8 cellular contexts compared by ENCODE assay signal in the genomic region with DNA sequence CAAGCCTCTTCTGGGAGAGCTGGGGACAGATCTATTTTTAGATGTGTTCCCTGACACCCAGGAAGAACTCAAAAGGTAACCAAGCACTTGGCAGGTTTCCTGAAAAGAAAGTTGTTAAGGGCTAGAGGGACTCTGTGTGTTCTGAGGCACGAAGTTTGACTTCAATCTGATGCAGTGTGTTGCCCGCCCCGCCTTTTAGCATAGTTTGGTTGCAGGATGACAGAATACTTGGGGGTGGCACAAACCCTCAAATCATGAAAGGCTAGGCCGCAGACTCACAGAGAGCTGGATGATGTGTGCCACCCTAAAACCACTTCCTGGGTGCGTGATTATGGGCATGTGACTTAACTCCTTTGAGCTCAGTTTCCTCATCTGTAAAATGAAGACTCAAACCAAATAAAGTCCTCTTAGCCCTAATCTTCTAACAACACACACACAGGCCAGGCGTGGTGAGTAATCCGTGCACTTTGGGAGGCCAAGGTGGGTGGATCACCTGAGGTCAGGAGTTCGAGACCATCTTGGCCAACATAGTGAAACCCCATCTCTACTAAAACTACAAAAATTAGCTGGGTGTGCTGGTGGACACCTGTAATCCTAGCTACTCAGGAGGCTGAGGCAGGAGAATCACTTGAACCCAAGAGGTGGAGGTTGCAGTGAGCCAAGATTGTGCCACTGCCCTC. TPM values are rescaled to one million over a fixed set of nuclear protein-coding genes. Genes with fewer than 3 reads are reported as not detected.
DNase-seq lines count a peak whose midpoint lies in the region; ATAC-seq and TF ChIP-seq lines count a peak whose summit lies in the region.

No MANE protein-coding gene starts in this region.

- no peak overlapping the region for H3K4me2 ChIP-seq in GM23338

- ATAC-seq in GM23338 (no peak), heart left ventricle (peak; percentile 89 to 91 (median 90)), HG03571 (IDR thresholded peaks at IDR 0.05; ENCODE audit: unreplicated experiment) (no peak)

- 74 to 85% (median 75%) methylated on average over 8 of the region's 8 CpGs for WGBS in heart left ventricle, 4 donors

- 0 out of 2 replicates have a peak, but pooled peaks cover 4% of the 10 kb centered on the region for H3K9me2 ChIP-seq in GM23338 (ENCODE audit: insufficient read depth)

- no peaks in the 10 kb centered on the region for H3K27me3 ChIP-seq in GM23338 (ENCODE audit: insufficient read depth)
- no peaks in the 10 kb centered on the region for H3K27me3 ChIP-seq in heart left ventricle

- no peaks in the 10 kb centered on the region for H3F3A ChIP-seq in GM23338 (replicated peaks; ENCODE audit: low read depth)

- no peaks in the 10 kb centered on the region for H3K79me2 ChIP-seq in GM23338 (replicated peaks; ENCODE audit: insufficient read depth)

- H3K36me3 Mint-ChIP-seq in GM23338 (ENCODE audit: low read depth) = no peaks in the 10 kb centered on the region

- H4K20me1 ChIP-seq in GM23338 (replicated peaks; ENCODE audit: insufficient read depth) = no peaks in the 10 kb centered on the region

- H3K4me1 ChIP-seq in GM23338 (ENCODE audit: insufficient read depth) (peaks cover 20% of the 10 kb centered on the region), heart left ventricle (peaks cover 0 to 22% (median 15%) of the 10 kb centered on the region in 12 donors)

- intact Hi-C loops in heart left ventricle (cut with DNase I) = loop anchor here in 1 of 10 donors (5.0 kb wide), 1 partner anchor 33 kb away; no protein-coding TSS in a partner anchor

- DNase-seq in GM23338 (ENCODE audit: low spot score) (no peak), heart left ventricle (peak in 1 of 5 donors; percentile 38), GM19240 (ENCODE audit: insufficient read length, low spot score) (no peak), cerebellum (ENCODE audit: low spot score) (no peak), SK-N-DZ (ENCODE audit: low spot score) (no peak)
- peak in 2 of 3 experiments; percentile 57 to 60 for DNase-seq in activated CD8-positive, alpha-beta memory T cell treated with anti-CD3 and anti-CD28 coated beads for 48 hours (ENCODE audit: low read depth in 2 of 3, low spot score in 2 of 3)
- peak; percentile 69 for DNase-seq in stimulated activated CD8-positive, alpha-beta memory T cell treated with anti-CD3 and anti-CD28 coated beads, Interleukin-12 subunit alpha, Interleukin-12 subunit beta, amount 100 ng/mL, for 1 hour (ENCODE audit: low read depth)

- no peak overlapping the region for H3K4me3 Mint-ChIP-seq in GM23338

- H3K4me3 ChIP-seq in GM23338 = no peak overlapping the region
- no peak overlapping the region for H3K4me3 ChIP-seq in heart left ventricle

- H3K36me3 ChIP-seq in GM23338 (ENCODE audit: insufficient read depth) = no peaks in the 10 kb centered on the region
- no peaks in the 10 kb centered on the region for H3K36me3 ChIP-seq in heart left ventricle

- no peak for TF ChIP-seq CTCF in GM23338 (conservative IDR thresholded peaks at IDR 0.05; ENCODE audit: low read depth in 2 of 2)
- no peak for TF ChIP-seq CTCF in heart left ventricle (IDR thresholded peaks at IDR 0.05)

- H3K27me3 Mint-ChIP-seq in GM23338 (ENCODE audit: insufficient read depth, low read depth, poor library complexity) = peaks cover 5% of the 10 kb centered on the region

- no peaks in the 10 kb centered on the region for H3K9me3 ChIP-seq in heart left ventricle

- peaks cover 19% of the 10 kb centered on the region for H3K4me1 Mint-ChIP-seq in GM23338

- no peak overlapping the region for H3K27ac Mint-ChIP-seq in GM23338

- H3K27ac ChIP-seq in GM23338 (ENCODE audit: low read depth) (no peak overlapping the region), heart left ventricle (peak overlapping the region in 11 of 12 donors; percentile 6 to 86 (median 75))

- TF ChIP-seq POLR2A in heart left ventricle (IDR thresholded peaks at IDR 0.05) = no peak

- H2AFZ ChIP-seq in GM23338 = peak overlapping the region; percentile 70; the same call in 1 of the 2 replicates

- H3K9me3 Mint-ChIP-seq in GM23338 = no peaks in the 10 kb centered on the region; the same call in 2 of the 3 replicates

TF ChIP-seq in GM23338, 12 proteins besides CTCF, POLR2A, EP300 and RAD21:
- no peak for TF ChIP-seq JUNB (IDR thresholded peaks at IDR 0.05; ENCODE audit: unreplicated experiment)
- TF ChIP-seq, protein P1, sequence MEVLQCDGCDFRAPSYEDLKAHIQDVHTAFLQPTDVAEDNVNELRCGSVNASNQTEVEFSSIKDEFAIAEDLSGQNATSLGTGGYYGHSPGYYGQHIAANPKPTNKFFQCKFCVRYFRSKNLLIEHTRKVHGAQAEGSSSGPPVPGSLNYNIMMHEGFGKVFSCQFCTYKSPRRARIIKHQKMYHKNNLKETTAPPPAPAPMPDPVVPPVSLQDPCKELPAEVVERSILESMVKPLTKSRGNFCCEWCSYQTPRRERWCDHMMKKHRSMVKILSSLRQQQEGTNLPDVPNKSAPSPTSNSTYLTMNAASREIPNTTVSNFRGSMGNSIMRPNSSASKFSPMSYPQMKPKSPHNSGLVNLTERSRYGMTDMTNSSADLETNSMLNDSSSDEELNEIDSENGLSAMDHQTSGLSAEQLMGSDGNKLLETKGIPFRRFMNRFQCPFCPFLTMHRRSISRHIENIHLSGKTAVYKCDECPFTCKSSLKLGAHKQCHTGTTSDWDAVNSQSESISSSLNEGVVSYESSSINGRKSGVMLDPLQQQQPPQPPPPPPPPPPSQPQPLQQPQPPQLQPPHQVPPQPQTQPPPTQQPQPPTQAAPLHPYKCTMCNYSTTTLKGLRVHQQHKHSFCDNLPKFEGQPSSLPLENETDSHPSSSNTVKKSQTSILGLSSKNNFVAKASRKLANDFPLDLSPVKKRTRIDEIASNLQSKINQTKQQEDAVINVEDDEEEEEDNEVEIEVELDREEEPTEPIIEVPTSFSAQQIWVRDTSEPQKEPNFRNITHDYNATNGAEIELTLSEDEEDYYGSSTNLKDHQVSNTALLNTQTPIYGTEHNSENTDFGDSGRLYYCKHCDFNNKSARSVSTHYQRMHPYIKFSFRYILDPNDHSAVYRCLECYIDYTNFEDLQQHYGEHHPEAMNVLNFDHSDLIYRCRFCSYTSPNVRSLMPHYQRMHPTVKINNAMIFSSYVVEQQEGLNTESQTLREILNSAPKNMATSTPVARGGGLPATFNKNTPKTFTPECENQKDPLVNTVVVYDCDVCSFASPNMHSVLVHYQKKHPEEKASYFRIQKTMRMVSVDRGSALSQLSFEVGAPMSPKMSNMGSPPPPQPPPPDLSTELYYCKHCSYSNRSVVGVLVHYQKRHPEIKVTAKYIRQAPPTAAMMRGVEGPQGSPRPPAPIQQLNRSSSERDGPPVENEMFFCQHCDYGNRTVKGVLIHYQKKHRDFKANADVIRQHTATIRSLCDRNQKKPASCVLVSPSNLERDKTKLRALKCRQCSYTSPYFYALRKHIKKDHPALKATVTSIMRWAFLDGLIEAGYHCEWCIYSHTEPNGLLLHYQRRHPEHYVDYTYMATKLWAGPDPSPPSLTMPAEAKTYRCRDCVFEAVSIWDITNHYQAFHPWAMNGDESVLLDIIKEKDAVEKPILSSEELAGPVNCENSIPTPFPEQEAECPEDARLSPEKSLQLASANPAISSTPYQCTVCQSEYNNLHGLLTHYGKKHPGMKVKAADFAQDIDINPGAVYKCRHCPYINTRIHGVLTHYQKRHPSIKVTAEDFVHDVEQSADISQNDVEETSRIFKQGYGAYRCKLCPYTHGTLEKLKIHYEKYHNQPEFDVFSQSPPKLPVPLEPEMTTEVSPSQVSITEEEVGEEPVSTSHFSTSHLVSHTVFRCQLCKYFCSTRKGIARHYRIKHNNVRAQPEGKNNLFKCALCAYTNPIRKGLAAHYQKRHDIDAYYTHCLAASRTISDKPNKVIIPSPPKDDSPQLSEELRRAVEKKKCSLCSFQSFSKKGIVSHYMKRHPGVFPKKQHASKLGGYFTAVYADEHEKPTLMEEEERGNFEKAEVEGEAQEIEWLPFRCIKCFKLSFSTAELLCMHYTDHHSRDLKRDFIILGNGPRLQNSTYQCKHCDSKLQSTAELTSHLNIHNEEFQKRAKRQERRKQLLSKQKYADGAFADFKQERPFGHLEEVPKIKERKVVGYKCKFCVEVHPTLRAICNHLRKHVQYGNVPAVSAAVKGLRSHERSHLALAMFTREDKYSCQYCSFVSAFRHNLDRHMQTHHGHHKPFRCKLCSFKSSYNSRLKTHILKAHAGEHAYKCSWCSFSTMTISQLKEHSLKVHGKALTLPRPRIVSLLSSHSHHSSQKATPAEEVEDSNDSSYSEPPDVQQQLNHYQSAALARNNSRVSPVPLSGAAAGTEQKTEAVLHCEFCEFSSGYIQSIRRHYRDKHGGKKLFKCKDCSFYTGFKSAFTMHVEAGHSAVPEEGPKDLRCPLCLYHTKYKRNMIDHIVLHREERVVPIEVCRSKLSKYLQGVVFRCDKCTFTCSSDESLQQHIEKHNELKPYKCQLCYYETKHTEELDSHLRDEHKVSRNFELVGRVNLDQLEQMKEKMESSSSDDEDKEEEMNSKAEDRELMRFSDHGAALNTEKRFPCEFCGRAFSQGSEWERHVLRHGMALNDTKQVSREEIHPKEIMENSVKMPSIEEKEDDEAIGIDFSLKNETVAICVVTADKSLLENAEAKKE (CRISPR knock-in tag; IDR thresholded peaks at IDR 0.05) = no peak

RNA-seq across cellular contexts. Expression of gene NDFIP1, which starts 12.8 kb away (rescaled TPM):
- 38.1 and 45.0 TPM in 2 replicates for total RNA-seq in GM23338 (2014; rRNA removed; shearing (Covaris generic))
- polyA plus RNA-seq in GM23338 (2016; fragmentation: Nextera tagmentation; extraction: Ambion mirVana) = 21.9 and 24.3 TPM in 2 replicates
- total RNA-seq in heart left ventricle = 10 to 100 TPM; 51.4 to 69.3 (median 62.1) TPM
- polyA plus RNA-seq in heart left ventricle = 10 to 100 TPM; 26.6 to 49.8 TPM
- total RNA-seq in cerebellum = 153 TPM
- 50.3 and 52.5 TPM in 2 replicates for polyA plus RNA-seq in SK-N-DZ (2014; cell fraction: cytosol; rRNA removed)
- polyA plus RNA-seq in SK-N-DZ (2014; cell fraction: nucleus; rRNA removed) = 16.4 and 19.3 TPM in 2 replicates

Comparison
In these comparisons a context has a peak if more than half of its experiments do, and no peak if none do; other contexts are left out.
1. ATAC-seq: peak in heart left ventricle (4 of 4); none in GM23338 (single experiment) and HG03571 (single experiment).
2. DNase-seq: peak in activated CD8-positive, alpha-beta memory T cell treated with anti-CD3 and anti-CD28 coated beads for 48 hours (2 of 3) and stimulated activated CD8-positive, alpha-beta memory T cell treated with anti-CD3 and anti-CD28 coated beads, Interleukin-12 subunit alpha, Interleukin-12 subunit beta, amount 100 ng/mL, for 1 hour (single experiment); none in GM23338 (single experiment), GM19240 (single experiment), cerebellum (single experiment) and SK-N-DZ (single experiment).